Comparison of ENCODE assay signal across 12 cellular contexts in genomic region chr1:24770891-24771290, GRCh38. TPM values are rescaled to one million over a fixed set of nuclear protein-coding genes. Genes with fewer than 3 reads are reported as not detected.
A peak's percentile ranks its signal among the peaks of the same experiment; 100 is the strongest.
DNase-seq lines count a peak whose midpoint lies in the region; ATAC-seq and TF ChIP-seq lines count a peak whose summit lies in the region.
"Had no signal": no experiment of that assay in that cellular context is flagged by ENCODE, and none has a peak within 500 bp of the region (broad histone marks: within the 10 kb centered on the region; RNA-seq: fewer than 3 reads in every experiment).

No MANE protein-coding gene starts in this region.

- H3K36me3 ChIP-seq in heart left ventricle: peaks cover 0 to 2% (median 0%) of the 10 kb centered on the region in 9 donors
- H3K36me3 ChIP-seq in colonic mucosa: no peaks in the 10 kb centered on the region
- H3K36me3 ChIP-seq in uterus: no peaks in the 10 kb centered on the region

- H3K27me3 Mint-ChIP-seq in activated CD4-positive, alpha-beta memory T cell treated with anti-CD3 and anti-CD28 coated beads, Interleukin-2, amount 10 ng/mL, durations not matched to agents 7 days and 5 days: no peaks in the 10 kb centered on the region
- H3K27me3 Mint-ChIP-seq: activated T-cell treated with anti-CD3 and anti-CD28 coated beads, Interleukin-2, amount 50 U/mL, for 24 hours had no signal

- no peak for TF ChIP-seq CTCF in heart left ventricle (IDR thresholded peaks at IDR 0.05)
- no peak for TF ChIP-seq CTCF in colonic mucosa (IDR thresholded peaks at IDR 0.05)
- TF ChIP-seq CTCF in uterus (IDR thresholded peaks at IDR 0.05): no peak

- peak overlapping the region in 4 of 12 donors; percentile 0 to 9 (median 4) for H3K4me3 ChIP-seq in heart left ventricle
- H3K4me3 ChIP-seq in colonic mucosa: no peak overlapping the region
- H3K4me3 ChIP-seq in uterus: peak overlapping the region in 1 of 2 donors; percentile 7

- peaks cover 4 to 67% (median 48%) of the 10 kb centered on the region in 12 donors for H3K4me1 ChIP-seq in heart left ventricle
- H3K4me1 ChIP-seq in colonic mucosa: no peaks in the 10 kb centered on the region
- H3K4me1 ChIP-seq in uterus: peaks cover 3 to 5% of the 10 kb centered on the region in 2 donors

- H3K9ac ChIP-seq in colonic mucosa (ENCODE audit: low read depth in 2 of 2, low read length in 2 of 2): peak overlapping the region in 1 of 2 donors; percentile 51

- CTCF ChIA-PET in activated CD4-positive, alpha-beta memory T cell treated with anti-CD3 and anti-CD28 coated beads, Interleukin-2, amount 10 ng/mL, durations not matched to agents 7 days and 5 days (lab: Charles Lee): interaction anchor here (1.2 kb wide), 1 partner anchor 82 kb away, joined by 3 read pairs; no protein-coding TSS in a partner anchor

- no peak overlapping the region for H3K4me3 Mint-ChIP-seq in activated CD4-positive, alpha-beta memory T cell treated with anti-CD3 and anti-CD28 coated beads, Interleukin-2, amount 10 ng/mL, durations not matched to agents 7 days and 5 days
- H3K4me3 Mint-ChIP-seq: activated T-cell treated with anti-CD3 and anti-CD28 coated beads, Interleukin-2, amount 50 U/mL, for 24 hours; endodermal cell had no signal

- WGBS in heart left ventricle, 4 donors: 33 to 42% (median 40%) methylated on average over 5 of the region's 5 CpGs

- H3K9me3 Mint-ChIP-seq in activated CD4-positive, alpha-beta memory T cell treated with anti-CD3 and anti-CD28 coated beads, Interleukin-2, amount 10 ng/mL, durations not matched to agents 7 days and 5 days: no peaks in the 10 kb centered on the region
- H3K9me3 Mint-ChIP-seq: activated T-cell treated with anti-CD3 and anti-CD28 coated beads, Interleukin-2, amount 50 U/mL, for 24 hours; endodermal cell had no signal

- ATAC-seq in heart left ventricle (no peak), Right ventricle myocardium inferior (no peak)

- DNase-seq in heart left ventricle (no peak), Right ventricle myocardium inferior (ENCODE audit: missing footprints) (no peak), colonic mucosa (no peak), myocyte (ENCODE audit: low read depth) (peak; percentile 23), uterus (no peak), NCI-H345 (lab: John Stamatoyannopoulos, UW) (no peak)
- DNase-seq in activated CD4-positive, alpha-beta memory T cell treated with anti-CD3 and anti-CD28 coated beads, Interleukin-2, amount 10 ng/mL, durations not matched to agents 7 days and 5 days: no peak
- no peak for DNase-seq in effector CD4-positive, alpha-beta T cell
- DNase-seq: activated T-cell treated with anti-CD3 and anti-CD28 coated beads, Interleukin-2, amount 50 U/mL, for 24 hours; endodermal cell; NCI-H69; stimulated activated CD4-positive, alpha-beta T cell treated with anti-CD3 and anti-CD28 coated beads, Interleukin-15, amount 100 ng/mL, for 24 hours had no signal

- H3K27ac ChIP-seq in heart left ventricle (peak overlapping the region; percentile 45 to 93 (median 88)), colonic mucosa (peak overlapping the region; percentile 58), uterus (peak overlapping the region; percentile 96 to 99)

- no peak for TF ChIP-seq POLR2A in heart left ventricle (IDR thresholded peaks at IDR 0.05)
- TF ChIP-seq POLR2A in uterus (IDR thresholded peaks at IDR 0.05): no peak

- H3K27ac Mint-ChIP-seq in activated CD4-positive, alpha-beta memory T cell treated with anti-CD3 and anti-CD28 coated beads, Interleukin-2, amount 10 ng/mL, durations not matched to agents 7 days and 5 days: no peak overlapping the region
- H3K27ac Mint-ChIP-seq: activated T-cell treated with anti-CD3 and anti-CD28 coated beads, Interleukin-2, amount 50 U/mL, for 24 hours; endodermal cell had no signal

- H3K9me3 ChIP-seq in heart left ventricle (no peaks in the 10 kb centered on the region), colonic mucosa (no peaks in the 10 kb centered on the region), uterus (no peaks in the 10 kb centered on the region)

- H3K27me3 ChIP-seq in heart left ventricle (no peaks in the 10 kb centered on the region), colonic mucosa (no peaks in the 10 kb centered on the region), uterus (no peaks in the 10 kb centered on the region)

- no peaks in the 10 kb centered on the region for H3K36me3 Mint-ChIP-seq in activated CD4-positive, alpha-beta memory T cell treated with anti-CD3 and anti-CD28 coated beads, Interleukin-2, amount 10 ng/mL, durations not matched to agents 7 days and 5 days (ENCODE audit: low read depth)

- H3K4me1 Mint-ChIP-seq in activated CD4-positive, alpha-beta memory T cell treated with anti-CD3 and anti-CD28 coated beads, Interleukin-2, amount 10 ng/mL, durations not matched to agents 7 days and 5 days: peaks cover 17% of the 10 kb centered on the region

- POLR2A ChIA-PET in activated CD4-positive, alpha-beta memory T cell treated with anti-CD3 and anti-CD28 coated beads, Interleukin-2, amount 10 ng/mL, durations not matched to agents 7 days and 5 days (lab: Charles Lee): interaction anchor here (1.1 kb wide), 1 partner anchor 25 kb away, joined by 3 read pairs; the partner anchor contains the start of gene CLIC4

- intact Hi-C loops in heart left ventricle (cut with DNase I): loop anchor here in 1 of 10 donors (2.0 to 10.0 kb wide), 2 partner anchors 26 to 54 kb away; partner anchors contain the start of gene CLIC4
- intact Hi-C loops in Right ventricle myocardium inferior (cut with DNase I): no loop called here
- intact Hi-C loops in colonic mucosa (cut with DNase I): no loop called here
- intact Hi-C loops in uterus (cut with DNase I; ENCODE audit: low total_unique reads): no loop called here

RNA-seq across cellular contexts. Expression of gene CLIC4, which starts 25.6 kb away (rescaled TPM):
- total RNA-seq in heart left ventricle (100 to 1,000 TPM; 280 to 917 (median 387) TPM), Right ventricle myocardium inferior (406 TPM), colonic mucosa (10 to 100 TPM; 38.0 to 84.8 TPM), myocyte (910 and 1,271 TPM in 2 replicates), uterus (100 to 1,000 TPM; 294 to 434 (median 374) TPM)
- 100 to 1,000 TPM; 111 to 726 TPM for polyA plus RNA-seq in heart left ventricle
- 498 TPM for polyA plus RNA-seq in myocyte (2012)
- 10 to 100 TPM; 28.9 to 30.6 TPM for total RNA-seq in activated CD4-positive, alpha-beta memory T cell treated with anti-CD3 and anti-CD28 coated beads, Interleukin-2, amount 10 ng/mL, durations not matched to agents 7 days and 5 days
